14 cellular contexts compared by ENCODE assay signal in the genomic region with DNA sequence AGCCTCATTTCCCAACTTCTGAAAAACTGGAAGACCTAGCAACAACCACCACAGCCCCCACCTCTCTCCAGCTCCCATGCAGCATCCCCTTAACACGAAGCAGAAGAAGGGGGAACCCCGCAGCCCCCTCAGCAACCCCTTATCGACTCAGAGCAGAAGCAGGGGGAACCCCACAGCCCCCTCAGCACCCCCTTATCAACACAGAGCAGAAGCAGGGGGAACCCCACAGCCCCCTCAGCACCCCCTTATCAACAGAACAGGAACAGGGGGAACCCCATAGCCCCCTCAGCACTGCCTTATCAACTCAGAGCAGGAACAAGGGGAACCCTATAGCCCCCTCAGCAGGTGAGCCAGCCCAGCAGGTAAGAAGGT. TPM values are rescaled to one million over a fixed set of nuclear protein-coding genes. Genes with fewer than 3 reads are reported as not detected.
A peak's percentile ranks its signal among the peaks of the same experiment; 100 is the strongest.
DNase-seq lines count a peak whose midpoint lies in the region; ATAC-seq and TF ChIP-seq lines count a peak whose summit lies in the region.
"Had no signal": no experiment of that assay in that cellular context is flagged by ENCODE, and none has a peak within 500 bp of the region (broad histone marks: within the 10 kb centered on the region; RNA-seq: fewer than 3 reads in every experiment).

No MANE protein-coding gene starts in this region.

- CTCF ChIA-PET in Panc1 (lab: Charles Lee), result interaction anchor here (0.6 kb wide), 1 partner anchor 77 kb away, joined by 3 read pairs; no protein-coding TSS in a partner anchor

- no peak overlapping the region for H3K4me3 ChIP-seq in Panc1 (ENCODE audit: low read depth in 2 of 2, low read length in 2 of 2)
- H3K4me3 ChIP-seq: GM23248, heart left ventricle had no signal

- no peak for DNase-seq in activated CD4-positive, alpha-beta T cell treated with anti-CD3 and anti-CD28 coated beads, Interleukin-2, amount 10 ng/mL, durations not matched to agents 24 days and 14 days
- no peak for DNase-seq in activated CD4-positive, alpha-beta T cell treated with anti-CD3 and anti-CD28 coated beads for 48 hours
- DNase-seq in Panc1 (ENCODE audit: low read depth, low spot score), result no peak
- no peak for DNase-seq in glutamatergic neuron
- DNase-seq in nucleus accumbens (lab: John Stamatoyannopoulos, UW), result no peak
- no peak for DNase-seq in NCI-H2107 (lab: John Stamatoyannopoulos, UW)
- DNase-seq: effector memory CD4-positive, alpha-beta T cell; GM23248; mesendoderm had no signal

- no peaks in the 10 kb centered on the region for H3K9me3 ChIP-seq in Panc1 (ENCODE audit: control insufficient read depth, insufficient read depth, low read depth, low read length)
- H3K9me3 ChIP-seq: heart left ventricle had no signal

- peak overlapping the region; percentile 43 for H3K27ac Mint-ChIP-seq in activated CD4-positive, alpha-beta T cell treated with anti-CD3 and anti-CD28 coated beads, Interleukin-2, amount 10 ng/mL, durations not matched to agents 24 days and 14 days
- no peak overlapping the region for H3K27ac Mint-ChIP-seq in glutamatergic neuron (ENCODE audit: unreplicated experiment)
- peak overlapping the region; percentile 61 for H3K27ac Mint-ChIP-seq in stimulated activated naive CD8-positive, alpha-beta T cell treated with anti-CD3 and anti-CD28 coated beads, Interleukin-15, Interleukin-2, amounts not matched to agents 100 ng/mL and 50 ng/mL, for 24 hours

- POLR2A ChIA-PET in Panc1 (lab: Charles Lee), result no interaction called here

- in situ Hi-C loops in Panc1 (cut with HindIII; ENCODE audit: low pct_unique_long_range_greater_than_20kb, low sequenced_read_pairs), result no loop called here

- no peak for ATAC-seq in Panc1
- ATAC-seq in GM19397 (IDR thresholded peaks at IDR 0.05; ENCODE audit: unreplicated experiment), result no peak

- no peak for TF ChIP-seq CTCF in Panc1 (IDR thresholded peaks at IDR 0.05)
- TF ChIP-seq CTCF in glutamatergic neuron (IDR thresholded peaks at IDR 0.05; ENCODE audit: partially characterized antibody, unreplicated experiment), result no peak

- peak overlapping the region; percentile 10; the same call in 1 of the 2 replicates for H3K27ac ChIP-seq in Panc1 (ENCODE audit: low read length)
- H3K27ac ChIP-seq: GM23248, heart left ventricle, VCaP had no signal

- BruUV-seq in Panc1 (replicated peaks; lab: Mats Ljungman, UMichigan), result no TSS peak

- peaks cover 31% of the 10 kb centered on the region for H3K36me3 Mint-ChIP-seq in activated CD4-positive, alpha-beta T cell treated with anti-CD3 and anti-CD28 coated beads, Interleukin-2, amount 10 ng/mL, durations not matched to agents 24 days and 14 days (ENCODE audit: low read depth)
- H3K36me3 Mint-ChIP-seq in glutamatergic neuron (ENCODE audit: unreplicated experiment), result peaks cover 4% of the 10 kb centered on the region
- peaks cover 20% of the 10 kb centered on the region for H3K36me3 Mint-ChIP-seq in stimulated activated naive CD8-positive, alpha-beta T cell treated with anti-CD3 and anti-CD28 coated beads, Interleukin-15, Interleukin-2, amounts not matched to agents 100 ng/mL and 50 ng/mL, for 24 hours (ENCODE audit: low read depth)

- intact Hi-C loops in activated CD4-positive, alpha-beta T cell treated with anti-CD3 and anti-CD28 coated beads, Interleukin-2, amount 10 ng/mL, durations not matched to agents 24 days and 14 days (cut with micrococcal nuclease), result no loop called here
- intact Hi-C loops in Panc1 (cut with micrococcal nuclease; ENCODE audit: unreplicated experiment), result no loop called here

- peaks cover 29% of the 10 kb centered on the region for H3K4me1 Mint-ChIP-seq in activated CD4-positive, alpha-beta T cell treated with anti-CD3 and anti-CD28 coated beads, Interleukin-2, amount 10 ng/mL, durations not matched to agents 24 days and 14 days
- H3K4me1 Mint-ChIP-seq in glutamatergic neuron (ENCODE audit: low read depth, unreplicated experiment), result peaks cover 29% of the 10 kb centered on the region
- peaks cover 52% of the 10 kb centered on the region for H3K4me1 Mint-ChIP-seq in stimulated activated naive CD8-positive, alpha-beta T cell treated with anti-CD3 and anti-CD28 coated beads, Interleukin-15, Interleukin-2, amounts not matched to agents 100 ng/mL and 50 ng/mL, for 24 hours (ENCODE audit: low read depth)

- no peaks in the 10 kb centered on the region for H3K27me3 Mint-ChIP-seq in activated CD4-positive, alpha-beta T cell treated with anti-CD3 and anti-CD28 coated beads, Interleukin-2, amount 10 ng/mL, durations not matched to agents 24 days and 14 days
- H3K27me3 Mint-ChIP-seq in glutamatergic neuron (ENCODE audit: unreplicated experiment), result peaks cover 10% of the 10 kb centered on the region
- H3K27me3 Mint-ChIP-seq in stimulated activated naive CD8-positive, alpha-beta T cell treated with anti-CD3 and anti-CD28 coated beads, Interleukin-15, Interleukin-2, amounts not matched to agents 100 ng/mL and 50 ng/mL, for 24 hours, result no peaks in the 10 kb centered on the region

- H3K36me3 ChIP-seq in Panc1 (ENCODE audit: control insufficient read depth, insufficient read depth, low read length), result no peaks in the 10 kb centered on the region; the same call in 1 of the 2 replicates

- H3K4me3 Mint-ChIP-seq in activated CD4-positive, alpha-beta T cell treated with anti-CD3 and anti-CD28 coated beads, Interleukin-2, amount 10 ng/mL, durations not matched to agents 24 days and 14 days, result peak overlapping the region; percentile 24
- peak overlapping the region; percentile 67 for H3K4me3 Mint-ChIP-seq in glutamatergic neuron (ENCODE audit: unreplicated experiment)
- H3K4me3 Mint-ChIP-seq in stimulated activated naive CD8-positive, alpha-beta T cell treated with anti-CD3 and anti-CD28 coated beads, Interleukin-15, Interleukin-2, amounts not matched to agents 100 ng/mL and 50 ng/mL, for 24 hours, result peak overlapping the region; percentile 23

- peaks cover 23% of the 10 kb centered on the region for H3K4me1 ChIP-seq in Panc1 (ENCODE audit: control insufficient read depth, insufficient read depth, low read length)

- no peaks in the 10 kb centered on the region for H3K27me3 ChIP-seq in Panc1 (ENCODE audit: control insufficient read depth, insufficient read depth, low read length)
- H3K27me3 ChIP-seq: heart left ventricle had no signal

- no peaks in the 10 kb centered on the region for H3K9me3 Mint-ChIP-seq in activated CD4-positive, alpha-beta T cell treated with anti-CD3 and anti-CD28 coated beads, Interleukin-2, amount 10 ng/mL, durations not matched to agents 24 days and 14 days
- H3K9me3 Mint-ChIP-seq in glutamatergic neuron (ENCODE audit: unreplicated experiment), result peaks cover 14% of the 10 kb centered on the region
- H3K9me3 Mint-ChIP-seq in stimulated activated naive CD8-positive, alpha-beta T cell treated with anti-CD3 and anti-CD28 coated beads, Interleukin-15, Interleukin-2, amounts not matched to agents 100 ng/mL and 50 ng/mL, for 24 hours, result peaks cover 3% of the 10 kb centered on the region

RNA-seq across cellular contexts. Expression of gene SLC66A2, which starts 6.7 kb away (rescaled TPM):
- 45.6 and 46.5 TPM in 2 replicates for total RNA-seq in activated CD4-positive, alpha-beta T cell treated with anti-CD3 and anti-CD28 coated beads, Interleukin-2, amount 10 ng/mL, durations not matched to agents 24 days and 14 days
- total RNA-seq in Panc1 (2021; ENCODE audit: unreplicated experiment), result 92.5 TPM
- polyA plus RNA-seq in Panc1 (2012; ENCODE audit: insufficient read length), result 121 TPM
- total RNA-seq in glutamatergic neuron (ENCODE audit: unreplicated experiment), result 56.6 TPM

RNA-seq across cellular contexts. Expression of gene HSBP1L1, which starts 19.7 kb away (rescaled TPM):
- 6.8 and 8.1 TPM in 2 replicates for total RNA-seq in activated CD4-positive, alpha-beta T cell treated with anti-CD3 and anti-CD28 coated beads, Interleukin-2, amount 10 ng/mL, durations not matched to agents 24 days and 14 days
- total RNA-seq in Panc1 (2021; ENCODE audit: unreplicated experiment), result 45.4 TPM
- polyA plus RNA-seq in Panc1 (2012; ENCODE audit: insufficient read length), result 36.4 TPM
- total RNA-seq in glutamatergic neuron (ENCODE audit: unreplicated experiment), result not detected
- total RNA-seq: LHCN-M2 had no signal

RNA-seq across cellular contexts. Expression of gene TXNL4A, which starts 43.6 kb away (rescaled TPM):
- total RNA-seq in activated CD4-positive, alpha-beta T cell treated with anti-CD3 and anti-CD28 coated beads, Interleukin-2, amount 10 ng/mL, durations not matched to agents 24 days and 14 days, result 198 and 210 TPM in 2 replicates
- 416 TPM for total RNA-seq in Panc1 (2021; ENCODE audit: unreplicated experiment)
- polyA plus RNA-seq in Panc1 (2012; ENCODE audit: insufficient read length), result 387 TPM
- 104 TPM for total RNA-seq in glutamatergic neuron (ENCODE audit: unreplicated experiment)
